ENCODE assay signal across 1 cellular context in genomic region chr10:30434273-30435067, GRCh38.
A peak's percentile ranks its signal among the peaks of the same experiment; 100 is the strongest.
TF ChIP-seq lines count a peak whose summit lies in the region.

No MANE protein-coding gene starts in this region.

TF ChIP-seq in GM12878, 131 proteins besides CTCF, POLR2A, EP300 and RAD21 (continued from another document and continues in another):
- TF ChIP-seq, protein P1, sequence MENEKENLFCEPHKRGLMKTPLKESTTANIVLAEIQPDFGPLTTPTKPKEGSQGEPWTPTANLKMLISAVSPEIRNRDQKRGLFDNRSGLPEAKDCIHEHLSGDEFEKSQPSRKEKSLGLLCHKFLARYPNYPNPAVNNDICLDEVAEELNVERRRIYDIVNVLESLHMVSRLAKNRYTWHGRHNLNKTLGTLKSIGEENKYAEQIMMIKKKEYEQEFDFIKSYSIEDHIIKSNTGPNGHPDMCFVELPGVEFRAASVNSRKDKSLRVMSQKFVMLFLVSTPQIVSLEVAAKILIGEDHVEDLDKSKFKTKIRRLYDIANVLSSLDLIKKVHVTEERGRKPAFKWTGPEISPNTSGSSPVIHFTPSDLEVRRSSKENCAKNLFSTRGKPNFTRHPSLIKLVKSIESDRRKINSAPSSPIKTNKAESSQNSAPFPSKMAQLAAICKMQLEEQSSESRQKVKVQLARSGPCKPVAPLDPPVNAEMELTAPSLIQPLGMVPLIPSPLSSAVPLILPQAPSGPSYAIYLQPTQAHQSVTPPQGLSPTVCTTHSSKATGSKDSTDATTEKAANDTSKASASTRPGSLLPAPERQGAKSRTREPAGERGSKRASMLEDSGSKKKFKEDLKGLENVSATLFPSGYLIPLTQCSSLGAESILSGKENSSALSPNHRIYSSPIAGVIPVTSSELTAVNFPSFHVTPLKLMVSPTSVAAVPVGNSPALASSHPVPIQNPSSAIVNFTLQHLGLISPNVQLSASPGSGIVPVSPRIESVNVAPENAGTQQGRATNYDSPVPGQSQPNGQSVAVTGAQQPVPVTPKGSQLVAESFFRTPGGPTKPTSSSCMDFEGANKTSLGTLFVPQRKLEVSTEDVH (IDR thresholded peaks at IDR 0.05; ENCODE audit: low read depth, partially characterized antibody), result no peak
- TF ChIP-seq SKIL (IDR thresholded peaks at IDR 0.05; ENCODE audit: low read depth, poor library complexity, severe bottlenecking), result no peak
- TF ChIP-seq HDAC2 (IDR thresholded peaks at IDR 0.05), result peak; percentile 57; the same call in 1 of the 2 replicates
- TF ChIP-seq SIN3A (IDR thresholded peaks at IDR 0.05; ENCODE audit: low read depth, low read length), result peak; percentile 76
- TF ChIP-seq MLLT1 (IDR thresholded peaks at IDR 0.05), result peak; percentile 90
- peak; percentile 98; the same call in 1 of the 2 replicates for TF ChIP-seq TCF3 (IDR thresholded peaks at IDR 0.05; ENCODE audit: borderline replicate concordance, insufficient read depth, low read depth, low read length)
- peak; percentile 52; the same call in 1 of the 2 replicates for TF ChIP-seq EED (IDR thresholded peaks at IDR 0.05; ENCODE audit: low read depth)
- TF ChIP-seq, protein P2, sequence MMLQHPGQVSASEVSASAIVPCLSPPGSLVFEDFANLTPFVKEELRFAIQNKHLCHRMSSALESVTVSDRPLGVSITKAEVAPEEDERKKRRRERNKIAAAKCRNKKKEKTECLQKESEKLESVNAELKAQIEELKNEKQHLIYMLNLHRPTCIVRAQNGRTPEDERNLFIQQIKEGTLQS (IDR thresholded peaks at IDR 0.05; ENCODE audit: borderline replicate concordance, extremely low read depth, low read depth, low read length), result no peak
- TF ChIP-seq JUNB (IDR thresholded peaks at IDR 0.05), result no peak
- no peak for TF ChIP-seq ZBTB4 (CRISPR knock-in tag; IDR thresholded peaks at IDR 0.05)
- TF ChIP-seq IRF3 (IDR thresholded peaks at IDR 0.05), result no peak
- TF ChIP-seq, protein P3, sequence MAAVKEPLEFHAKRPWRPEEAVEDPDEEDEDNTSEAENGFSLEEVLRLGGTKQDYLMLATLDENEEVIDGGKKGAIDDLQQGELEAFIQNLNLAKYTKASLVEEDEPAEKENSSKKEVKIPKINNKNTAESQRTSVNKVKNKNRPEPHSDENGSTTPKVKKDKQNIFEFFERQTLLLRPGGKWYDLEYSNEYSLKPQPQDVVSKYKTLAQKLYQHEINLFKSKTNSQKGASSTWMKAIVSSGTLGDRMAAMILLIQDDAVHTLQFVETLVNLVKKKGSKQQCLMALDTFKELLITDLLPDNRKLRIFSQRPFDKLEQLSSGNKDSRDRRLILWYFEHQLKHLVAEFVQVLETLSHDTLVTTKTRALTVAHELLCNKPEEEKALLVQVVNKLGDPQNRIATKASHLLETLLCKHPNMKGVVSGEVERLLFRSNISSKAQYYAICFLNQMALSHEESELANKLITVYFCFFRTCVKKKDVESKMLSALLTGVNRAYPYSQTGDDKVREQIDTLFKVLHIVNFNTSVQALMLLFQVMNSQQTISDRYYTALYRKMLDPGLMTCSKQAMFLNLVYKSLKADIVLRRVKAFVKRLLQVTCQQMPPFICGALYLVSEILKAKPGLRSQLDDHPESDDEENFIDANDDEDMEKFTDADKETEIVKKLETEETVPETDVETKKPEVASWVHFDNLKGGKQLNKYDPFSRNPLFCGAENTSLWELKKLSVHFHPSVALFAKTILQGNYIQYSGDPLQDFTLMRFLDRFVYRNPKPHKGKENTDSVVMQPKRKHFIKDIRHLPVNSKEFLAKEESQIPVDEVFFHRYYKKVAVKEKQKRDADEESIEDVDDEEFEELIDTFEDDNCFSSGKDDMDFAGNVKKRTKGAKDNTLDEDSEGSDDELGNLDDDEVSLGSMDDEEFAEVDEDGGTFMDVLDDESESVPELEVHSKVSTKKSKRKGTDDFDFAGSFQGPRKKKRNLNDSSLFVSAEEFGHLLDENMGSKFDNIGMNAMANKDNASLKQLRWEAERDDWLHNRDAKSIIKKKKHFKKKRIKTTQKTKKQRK (IDR thresholded peaks at IDR 0.05; ENCODE audit: low read depth, low read length), result no peak
- TF ChIP-seq ZNF687 (IDR thresholded peaks at IDR 0.05), result peak; percentile 28
- 0 out of 2 replicates have a peak, but pooled peaks have one; percentile 19 for TF ChIP-seq E2F4 (IDR thresholded peaks at IDR 0.05; ENCODE audit: low read depth, low read length)
- no peak for TF ChIP-seq SUZ12 (IDR thresholded peaks at IDR 0.05; ENCODE audit: unreplicated experiment)
- TF ChIP-seq ZNF217 (IDR thresholded peaks at IDR 0.05), result peak; percentile 62; the same call in 1 of the 2 replicates
- TF ChIP-seq SRF (IDR thresholded peaks at IDR 0.05; ENCODE audit: low read depth in 2 of 2, low read length in 2 of 2), result no peak
- TF ChIP-seq CBX5 (IDR thresholded peaks at IDR 0.05; ENCODE audit: low read depth), result no peak
- TF ChIP-seq PBX3 (IDR thresholded peaks at IDR 0.05; ENCODE audit: insufficient replicate concordance, low read depth, low read length), result no peak
- no peak for TF ChIP-seq ZBTB11 (CRISPR knock-in tag; IDR thresholded peaks at IDR 0.05)
- peak; percentile 25; the same call in 1 of the 2 replicates for TF ChIP-seq CREB1 (IDR thresholded peaks at IDR 0.05; ENCODE audit: low read depth)
- TF ChIP-seq JUND (IDR thresholded peaks at IDR 0.05; ENCODE audit: low read depth, low read length), result no peak
- no peak for TF ChIP-seq IRF4 (IDR thresholded peaks at IDR 0.05; ENCODE audit: low read depth, low read length)
- no peak for TF ChIP-seq EZH2 (IDR thresholded peaks at IDR 0.05; ENCODE audit: borderline replicate concordance, control insufficient read depth, low read depth, low read length)
- TF ChIP-seq NR2C2 (IDR thresholded peaks at IDR 0.05; ENCODE audit: borderline replicate concordance, control insufficient read depth, insufficient read length, low read depth), result no peak
